ENCODE assay signal across 24 cellular contexts in the genomic region with DNA sequence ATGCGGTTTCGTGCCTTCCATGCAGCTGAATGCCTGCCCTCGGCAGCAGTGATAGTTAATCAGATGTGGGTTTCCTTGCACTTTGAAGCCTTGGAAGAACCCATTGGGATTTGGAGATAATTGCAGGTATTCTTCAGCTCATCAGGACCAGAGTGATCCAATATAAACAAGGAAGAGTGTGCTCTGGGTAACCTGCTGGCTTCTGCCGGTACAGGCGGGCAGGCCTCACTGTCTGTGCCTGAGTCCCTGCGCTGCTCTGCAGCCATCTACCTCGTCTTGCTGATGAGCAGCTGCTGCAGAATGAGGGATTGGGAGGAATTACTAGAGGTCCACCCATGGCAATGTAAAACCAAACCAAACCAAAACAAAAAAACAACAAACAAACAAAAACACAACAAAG.
"Had no signal": no experiment of that assay in that cellular context is flagged by ENCODE, and none has a peak within 500 bp of the region (broad histone marks: within the 10 kb centered on the region; RNA-seq: fewer than 3 reads in every experiment).

No MANE protein-coding gene starts in this region.

- H3K36me3 ChIP-seq: heart right ventricle, left ventricle myocardium inferior, neutrophil, ovary, sigmoid colon, spleen, tibial nerve, uterus had no signal

- ATAC-seq: heart right ventricle; naive thymus-derived CD8-positive, alpha-beta T cell; right cardiac atrium; stimulated activated effector memory CD8-positive, alpha-beta T cell treated with anti-CD3 and anti-CD28 coated beads, Interleukin-12 subunit alpha, Interleukin-12 subunit beta, amount 100 ng/mL, for 72 hours; stimulated activated naive CD8-positive, alpha-beta T cell treated with anti-CD3 and anti-CD28 coated beads, Interleukin-15, amount 100 ng/mL, for 72 hours had no signal

- H3K27me3 ChIP-seq: hepatocyte, ovary, sigmoid colon, tibial nerve, uterus had no signal

- H3K36me3 Mint-ChIP-seq: naive thymus-derived CD8-positive, alpha-beta T cell; stimulated activated effector memory CD8-positive, alpha-beta T cell treated with anti-CD3 and anti-CD28 coated beads, Interleukin-12 subunit alpha, Interleukin-12 subunit beta, amount 100 ng/mL, for 72 hours; type B pancreatic cell had no signal

- H3K4me1 ChIP-seq: uterus had no signal

- FAIRE-seq: small intestine had no signal

- H3K27ac ChIP-seq: heart right ventricle, hepatocyte, left ventricle myocardium inferior, neutrophil, ovary, sigmoid colon, spleen, tibial nerve, uterus had no signal

- H3K27me3 Mint-ChIP-seq: type B pancreatic cell had no signal

- H2AFZ ChIP-seq: hepatocyte had no signal

- H3K27ac Mint-ChIP-seq: naive thymus-derived CD8-positive, alpha-beta T cell; nephron; progenitor cell of endocrine pancreas; stimulated activated effector memory CD8-positive, alpha-beta T cell treated with anti-CD3 and anti-CD28 coated beads, Interleukin-12 subunit alpha, Interleukin-12 subunit beta, amount 100 ng/mL, for 72 hours; type B pancreatic cell had no signal

- H3K79me2 ChIP-seq: hepatocyte had no signal

- DNase-seq: heart right ventricle; islet precursor cell; left ventricle myocardium inferior; naive thymus-derived CD8-positive, alpha-beta T cell; occipital lobe; right cardiac atrium; sigmoid colon; small intestine; spleen; stimulated activated CD4-positive, alpha-beta T cell treated with anti-CD3 and anti-CD28 coated beads, Interleukin-4, amount 100 ng/mL, for 24 hours; stimulated activated naive CD4-positive, alpha-beta T cell treated with Interleukin-2 at 50 U/mL for 16 hours; stimulated activated naive CD8-positive, alpha-beta T cell treated with anti-CD3 and anti-CD28 coated beads, Interleukin-15, amount 100 ng/mL, for 72 hours; substantia nigra; uterus had no signal

- H3K9me3 Mint-ChIP-seq: naive thymus-derived CD8-positive, alpha-beta T cell; nephron; neural crest cell; stimulated activated effector memory CD8-positive, alpha-beta T cell treated with anti-CD3 and anti-CD28 coated beads, Interleukin-12 subunit alpha, Interleukin-12 subunit beta, amount 100 ng/mL, for 72 hours; stimulated activated naive CD8-positive, alpha-beta T cell treated with anti-CD3 and anti-CD28 coated beads, Interleukin-15, amount 100 ng/mL, for 72 hours had no signal

- H3K4me1 Mint-ChIP-seq: naive thymus-derived CD8-positive, alpha-beta T cell; stimulated activated effector memory CD8-positive, alpha-beta T cell treated with anti-CD3 and anti-CD28 coated beads, Interleukin-12 subunit alpha, Interleukin-12 subunit beta, amount 100 ng/mL, for 72 hours; stimulated activated naive CD8-positive, alpha-beta T cell treated with anti-CD3 and anti-CD28 coated beads, Interleukin-15, amount 100 ng/mL, for 72 hours had no signal

- H3K9me3 ChIP-seq: heart right ventricle, left ventricle myocardium inferior, neutrophil, ovary, sigmoid colon, spleen, tibial nerve, uterus had no signal

- H3K4me3 ChIP-seq: heart right ventricle, hepatocyte, left ventricle myocardium inferior, lung, ovary, sigmoid colon, spleen, tibial nerve, uterus had no signal

- H3K4me3 Mint-ChIP-seq: naive thymus-derived CD8-positive, alpha-beta T cell; nephron; neural crest cell; stimulated activated effector memory CD8-positive, alpha-beta T cell treated with anti-CD3 and anti-CD28 coated beads, Interleukin-12 subunit alpha, Interleukin-12 subunit beta, amount 100 ng/mL, for 72 hours; stimulated activated naive CD8-positive, alpha-beta T cell treated with anti-CD3 and anti-CD28 coated beads, Interleukin-15, amount 100 ng/mL, for 72 hours; type B pancreatic cell had no signal

- H3K4me2 ChIP-seq: hepatocyte had no signal
